15 cellular contexts compared by ENCODE assay signal in genomic region chr18:44636241-44636640, GRCh38. TPM values are rescaled to one million over a fixed set of nuclear protein-coding genes. Genes with fewer than 3 reads are reported as not detected.
DNase-seq lines count a peak whose midpoint lies in the region; ATAC-seq lines count a peak whose summit lies in the region.
"Had no signal": no experiment of that assay in that cellular context is flagged by ENCODE, and none has a peak within 500 bp of the region (broad histone marks: within the 10 kb centered on the region; RNA-seq: fewer than 3 reads in every experiment).

No MANE protein-coding gene starts in this region.

- CTCF ChIA-PET in activated naive CD4-positive, alpha-beta T cell treated with anti-CD3 and anti-CD28 coated beads, Interleukin-2, amount 10 ng/mL, durations not matched to agents 7 days and 5 days (lab: Charles Lee) = no interaction called here

- H3K4me1 Mint-ChIP-seq in memory B cell = peaks cover 4% of the 10 kb centered on the region
- no peaks in the 10 kb centered on the region for H3K4me1 Mint-ChIP-seq in activated naive CD4-positive, alpha-beta T cell treated with anti-CD3 and anti-CD28 coated beads, Interleukin-2, amount 10 ng/mL, durations not matched to agents 7 days and 5 days
- H3K4me1 Mint-ChIP-seq: activated naive CD4-positive, alpha-beta T cell treated with anti-CD3 and anti-CD28 coated beads, Interleukin-2, amount 50 U/mL, for 24 hours; CD4-positive, CD25-positive, alpha-beta regulatory T cell had no signal

- H3K4me3 Mint-ChIP-seq in memory B cell = no peak overlapping the region
- H3K4me3 Mint-ChIP-seq in activated naive CD4-positive, alpha-beta T cell treated with anti-CD3 and anti-CD28 coated beads, Interleukin-2, amount 10 ng/mL, durations not matched to agents 7 days and 5 days = no peak overlapping the region
- H3K4me3 Mint-ChIP-seq: activated CD8-positive, alpha-beta T cell treated with anti-CD3 and anti-CD28 coated beads, Interleukin-2, amount 10 ng/mL, durations not matched to agents 7 days and 5 days; activated naive CD4-positive, alpha-beta T cell treated with anti-CD3 and anti-CD28 coated beads, Interleukin-2, amount 50 U/mL, for 24 hours; central memory CD8-positive, alpha-beta T cell had no signal

- no peak overlapping the region for H3K27ac Mint-ChIP-seq in memory B cell
- no peak overlapping the region for H3K27ac Mint-ChIP-seq in activated naive CD4-positive, alpha-beta T cell treated with anti-CD3 and anti-CD28 coated beads, Interleukin-2, amount 10 ng/mL, durations not matched to agents 7 days and 5 days
- H3K27ac Mint-ChIP-seq: activated CD8-positive, alpha-beta T cell treated with anti-CD3 and anti-CD28 coated beads, Interleukin-2, amount 10 ng/mL, durations not matched to agents 7 days and 5 days; activated naive CD4-positive, alpha-beta T cell treated with anti-CD3 and anti-CD28 coated beads, Interleukin-2, amount 50 U/mL, for 24 hours; CD4-positive, CD25-positive, alpha-beta regulatory T cell had no signal

- H3K9me3 Mint-ChIP-seq in memory B cell = no peaks in the 10 kb centered on the region
- no peaks in the 10 kb centered on the region for H3K9me3 Mint-ChIP-seq in activated naive CD4-positive, alpha-beta T cell treated with anti-CD3 and anti-CD28 coated beads, Interleukin-2, amount 10 ng/mL, durations not matched to agents 7 days and 5 days
- H3K9me3 Mint-ChIP-seq: activated naive CD4-positive, alpha-beta T cell treated with anti-CD3 and anti-CD28 coated beads, Interleukin-2, amount 50 U/mL, for 24 hours; central memory CD8-positive, alpha-beta T cell had no signal

- no peaks in the 10 kb centered on the region for H3K27me3 Mint-ChIP-seq in memory B cell
- no peaks in the 10 kb centered on the region for H3K27me3 Mint-ChIP-seq in activated naive CD4-positive, alpha-beta T cell treated with anti-CD3 and anti-CD28 coated beads, Interleukin-2, amount 10 ng/mL, durations not matched to agents 7 days and 5 days

- peak; percentile 80 for ATAC-seq in GM18511 (IDR thresholded peaks at IDR 0.05; ENCODE audit: unreplicated experiment)
- ATAC-seq in GM21526 (IDR thresholded peaks at IDR 0.05; ENCODE audit: low FRiP score, unreplicated experiment) = peak; percentile 93
- ATAC-seq in HG03139 (IDR thresholded peaks at IDR 0.05; ENCODE audit: unreplicated experiment) = peak; percentile 56
- peak; percentile 53 for ATAC-seq in memory B cell (ENCODE audit: low read depth)
- ATAC-seq in HG03108 (IDR thresholded peaks at IDR 0.05; ENCODE audit: unreplicated experiment) = no peak
- ATAC-seq in left cardiac atrium = no peak
- no peak for ATAC-seq in left ventricle myocardium superior
- ATAC-seq: activated CD8-positive, alpha-beta T cell treated with anti-CD3 and anti-CD28 coated beads, Interleukin-2, amount 10 ng/mL, durations not matched to agents 7 days and 5 days had no signal

- DNase-seq in memory B cell (ENCODE audit: low spot score in 2 of 2) = no peak
- no peak for DNase-seq in activated naive CD4-positive, alpha-beta T cell treated with anti-CD3 and anti-CD28 coated beads, Interleukin-2, amount 10 ng/mL, durations not matched to agents 7 days and 5 days
- no peak for DNase-seq in left cardiac atrium
- no peak for DNase-seq in left ventricle myocardium superior
- DNase-seq: activated CD8-positive, alpha-beta T cell treated with anti-CD3 and anti-CD28 coated beads, Interleukin-2, amount 10 ng/mL, durations not matched to agents 7 days and 5 days; CD4-positive, CD25-positive, alpha-beta regulatory T cell; KBM-7; OCI-M1; T1000 had no signal

- H3K36me3 Mint-ChIP-seq in memory B cell = no peaks in the 10 kb centered on the region
- no peaks in the 10 kb centered on the region for H3K36me3 Mint-ChIP-seq in activated naive CD4-positive, alpha-beta T cell treated with anti-CD3 and anti-CD28 coated beads, Interleukin-2, amount 10 ng/mL, durations not matched to agents 7 days and 5 days
- H3K36me3 Mint-ChIP-seq: activated naive CD4-positive, alpha-beta T cell treated with anti-CD3 and anti-CD28 coated beads, Interleukin-2, amount 50 U/mL, for 24 hours; CD4-positive, CD25-positive, alpha-beta regulatory T cell had no signal

- intact Hi-C loops in left cardiac atrium (cut with DNase I) = no loop called here
- intact Hi-C loops in left ventricle myocardium superior (cut with micrococcal nuclease) = no loop called here

RNA-seq across cellular contexts. Expression of gene SETBP1, which starts 44.4 kb away (rescaled TPM):
- 10 to 100 TPM in 1 of 2 donors, 1 to 10 TPM in 1; 9.8 to 16.7 TPM for total RNA-seq in left cardiac atrium
- total RNA-seq in left ventricle myocardium superior = 6.7 TPM

Comparison
In these comparisons a context has a peak if more than half of its experiments do, and no peak if none do; other contexts are left out.
1. ATAC-seq: peak in GM18511 (single experiment), GM21526 (single experiment), HG03139 (single experiment) and memory B cell (single experiment); none in HG03108 (single experiment), left cardiac atrium (0 of 2) and left ventricle myocardium superior (single experiment).